In genomic region chr1:153509729-153510354, GRCh38 we compare ENCODE assay signal across 8 cellular contexts. TPM values are rescaled to one million over a fixed set of nuclear protein-coding genes. Genes with fewer than 3 reads are reported as not detected.
A peak's percentile ranks its signal among the peaks of the same experiment; 100 is the strongest.
DNase-seq lines count a peak whose midpoint lies in the region; ATAC-seq, FAIRE-seq and TF ChIP-seq lines count a peak whose summit lies in the region.

No MANE protein-coding gene starts in this region.

- CTCF ChIA-PET in AG04449 (lab: Yijun Ruan, JAX) = interaction anchor here (0.6 to 15.3 kb wide), 36 partner anchors 11 to 477 kb away, joined by 3 to 401 read pairs (median 9); partner anchors contain the start of genes CHTOP, NPR1, RAB13 and S100A1
- CTCF ChIA-PET in PC-9 (lab: Charles Lee) = interaction anchor here (0.6 to 1.3 kb wide), 2 partner anchors 56 to 58 kb away, joined by 3 to 12 read pairs; no protein-coding TSS in a partner anchor

- DNase-seq in AG04449 (ENCODE audit: low read depth, low spot score) (no peak), GM19239 (ENCODE audit: insufficient read length, low spot score) (peak; percentile 54), PC-9 (peak in 1 of 2 experiments; percentile 50), activated T-cell treated with anti-CD3 and anti-CD28 coated beads for 48 hours (ENCODE audit: low read depth) (peak; percentile 60), foreskin keratinocyte (peak in 1 of 2 donors; percentile 23), NCI-H1436 (lab: John Stamatoyannopoulos, UW) (no peak)
- DNase-seq in stimulated activated CD4-positive, alpha-beta T cell treated with anti-CD3 and anti-CD28 coated beads, Interleukin-2, amount 100 ng/mL, for 4 hours (ENCODE audit: low read depth) = peak; percentile 58

- H3K36me3 ChIP-seq in PC-9 (ENCODE audit: low read depth) = no peaks in the 10 kb centered on the region

- H3K4me2 ChIP-seq in PC-9 = no peak overlapping the region

- H3K27ac ChIP-seq in PC-9 = no peak overlapping the region
- H3K27ac ChIP-seq in foreskin keratinocyte = peak overlapping the region; percentile 7

- H3K4me3 ChIP-seq in AG04449 (ENCODE audit: low read depth, low read length) (no peak overlapping the region), PC-9 (no peak overlapping the region)

- no peaks in the 10 kb centered on the region for H3K79me2 ChIP-seq in PC-9 (ENCODE audit: low read depth)

- peaks cover 16% of the 10 kb centered on the region; the same call in 1 of the 2 replicates for H3F3A ChIP-seq in PC-9 (ENCODE audit: insufficient read depth, low read depth)

- no peaks in the 10 kb centered on the region for H3K9me2 ChIP-seq in PC-9 (ENCODE audit: insufficient read depth)

- H4K20me1 ChIP-seq in PC-9 (ENCODE audit: insufficient read depth) = no peaks in the 10 kb centered on the region

- POLR2A ChIA-PET in AG04449 (lab: Yijun Ruan, JAX) (interaction anchor here (0.6 to 1.2 kb wide), 2 partner anchors 58 to 88 kb away, joined by 3 to 5 read pairs; no protein-coding TSS in a partner anchor), PC-9 (lab: Charles Lee; ENCODE audit: unreplicated experiment) (no interaction called here)

- no peaks in the 10 kb centered on the region for H3K9me3 ChIP-seq in PC-9 (ENCODE audit: insufficient read depth, low read depth)

- no TSS peak for BruUV-seq in PC-9 (replicated peaks; lab: Mats Ljungman, UMichigan)

- ATAC-seq in foreskin keratinocyte (peak; percentile 44), HG03097 (IDR thresholded peaks at IDR 0.05; ENCODE audit: low FRiP score, unreplicated experiment) (no peak)

- TF ChIP-seq CTCF in AG04449 (IDR thresholded peaks at IDR 0.05; ENCODE audit: insufficient read depth, low read length, missing control alignments) (peak; percentile 75), PC-9 (conservative IDR thresholded peaks at IDR 0.05) (peak; percentile 80), foreskin keratinocyte (conservative IDR thresholded peaks at IDR 0.05) (peak; percentile 86)

- H3K4me1 ChIP-seq in PC-9 (replicated peaks; ENCODE audit: insufficient read depth) (peaks cover 41% of the 10 kb centered on the region), foreskin keratinocyte (peaks cover 10% of the 10 kb centered on the region)

- H2AFZ ChIP-seq in PC-9 = no peak overlapping the region

- no peak for FAIRE-seq in GM19239 (lab: Jason Lieb, UNC)

- intact Hi-C loops in PC-9 (cut with micrococcal nuclease; ENCODE audit: unreplicated experiment) = loop anchor here (2.0 to 10.0 kb wide), 4 partner anchors 117 to 477 kb away; partner anchors contain the start of genes ILF2, RAB13 and S100A13

- H3K27me3 ChIP-seq in PC-9 (ENCODE audit: insufficient read depth, low read depth) (no peaks in the 10 kb centered on the region), foreskin keratinocyte (no peaks in the 10 kb centered on the region)

RNA-seq across cellular contexts. Expression of gene S100A6, which starts 25.9 kb away (rescaled TPM):
- total RNA-seq in PC-9 (2021) (873 and 994 TPM in 2 replicates), foreskin keratinocyte (3,644 and 4,242 TPM in 2 replicates)
- polyA plus RNA-seq in foreskin keratinocyte = 6,268 and 7,449 TPM in 2 replicates

RNA-seq across cellular contexts. Expression of gene S100A5, which starts 30.9 kb away (rescaled TPM):
- 7.2 and 11.1 TPM in 2 replicates for total RNA-seq in PC-9 (2021)
- total RNA-seq in foreskin keratinocyte = 0.27 TPM in 1 of 2 replicates, not detected in the other
- polyA plus RNA-seq in foreskin keratinocyte = 0.50 and 0.73 TPM in 2 replicates

RNA-seq across cellular contexts. Expression of gene S100A4, which starts 35.8 kb away (rescaled TPM):
- total RNA-seq in PC-9 (2021) (303 and 346 TPM in 2 replicates), foreskin keratinocyte (12.1 and 23.7 TPM in 2 replicates)
- polyA plus RNA-seq in foreskin keratinocyte = 22.8 and 43.2 TPM in 2 replicates

RNA-seq across cellular contexts. Expression of gene S100A3, which starts 39.2 kb away (rescaled TPM):
- 1.5 and 2.4 TPM in 2 replicates for total RNA-seq in PC-9 (2021)
- 14.3 and 18.5 TPM in 2 replicates for total RNA-seq in foreskin keratinocyte
- polyA plus RNA-seq in foreskin keratinocyte = 21.4 and 29.0 TPM in 2 replicates

RNA-seq across cellular contexts. Expression of gene S100A7, which starts 49.4 kb away (rescaled TPM):
- total RNA-seq in PC-9 (2021) = not detected in 2 replicates
- 0.37 TPM in 1 of 2 replicates, not detected in the other for total RNA-seq in foreskin keratinocyte
- 0.59 TPM in 1 of 2 replicates, not detected in the other for polyA plus RNA-seq in foreskin keratinocyte

Comparison
In these comparisons a context has a peak if more than half of its experiments do, and no peak if none do; other contexts are left out.
1. DNase-seq: peak in GM19239 (single experiment), activated T-cell treated with anti-CD3 and anti-CD28 coated beads for 48 hours (single experiment) and stimulated activated CD4-positive, alpha-beta T cell treated with anti-CD3 and anti-CD28 coated beads, Interleukin-2, amount 100 ng/mL, for 4 hours (single experiment); none in AG04449 (single experiment) and NCI-H1436 (single experiment).
2. RNA of gene S100A4, which starts 35.8 kb away (total RNA-seq): 303 to 346 TPM in PC-9; 12.1 to 23.7 TPM in foreskin keratinocyte; every median in the first group is over 10 times any median in the second.
3. Peak in every context shown above with its lines, with median percentiles within 50 percentile points of each other: CTCF ChIP-seq.